9 cellular contexts compared by ENCODE assay signal in genomic region chr13:112969692-112970338, GRCh38. TPM values are rescaled to one million over a fixed set of nuclear protein-coding genes. Genes with fewer than 3 reads are reported as not detected.
DNase-seq lines count a peak whose midpoint lies in the region; ATAC-seq and TF ChIP-seq lines count a peak whose summit lies in the region.
"Had no signal": no experiment of that assay in that cellular context is flagged by ENCODE, and none has a peak within 500 bp of the region (broad histone marks: within the 10 kb centered on the region; RNA-seq: fewer than 3 reads in every experiment).

No MANE protein-coding gene starts in this region.

- DNase-seq in CD8-positive, alpha-beta T cell: no peak
- DNase-seq in MM.1S (no peak), neural progenitor cell (ENCODE audit: low spot score) (no peak), DMS114 treated with DMSO at 0.1 percent for 48 hours (lab: John Stamatoyannopoulos, UW; ENCODE audit: unreplicated experiment) (no peak), NOMO-1 (lab: John Stamatoyannopoulos, UW; ENCODE audit: unreplicated experiment in 2 of 2) (no peak), aorta (no peak)

- H3K4me1 Mint-ChIP-seq in CD8-positive, alpha-beta T cell (ENCODE audit: low read depth): peaks cover 41% of the 10 kb centered on the region
- H3K4me1 Mint-ChIP-seq in neural progenitor cell: peaks cover 18% of the 10 kb centered on the region

- no peaks in the 10 kb centered on the region for H3F3A ChIP-seq in MM.1S (ENCODE audit: insufficient read depth, low read length)
- H3F3A ChIP-seq in neural progenitor cell (ENCODE audit: low read depth): peaks cover 13% of the 10 kb centered on the region

- no peaks in the 10 kb centered on the region for H3K36me3 ChIP-seq in CD8-positive, alpha-beta T cell (ENCODE audit: insufficient read depth, low read length)
- H3K36me3 ChIP-seq in MM.1S (replicated peaks; ENCODE audit: insufficient read depth, low read length) (no peaks in the 10 kb centered on the region), ectodermal cell (ENCODE audit: control insufficient read depth, insufficient read depth, low read length) (no peaks in the 10 kb centered on the region), neural progenitor cell (no peaks in the 10 kb centered on the region), aorta (ENCODE audit: control insufficient read depth in 1 of 2, insufficient read depth in 2 of 2, low read length in 1 of 2) (no peaks in the 10 kb centered on the region)

- H3K27ac Mint-ChIP-seq in CD8-positive, alpha-beta T cell: peak overlapping the region; percentile 95
- no peak overlapping the region for H3K27ac Mint-ChIP-seq in neural progenitor cell

- WGBS in ectodermal cell, 2 experiments: 59 to 65% methylated on average over 13 of the region's 13 CpGs
- WGBS in aorta, 2 donors: 43 to 56% methylated on average over 13 of the region's 13 CpGs

- peaks cover 7% of the 10 kb centered on the region for H3K36me3 Mint-ChIP-seq in CD8-positive, alpha-beta T cell
- H3K36me3 Mint-ChIP-seq in neural progenitor cell: peaks cover 16% of the 10 kb centered on the region

- intact Hi-C loops in CD8-positive, alpha-beta T cell (cut with DNase I, micrococcal nuclease): loop anchor here (1.0 to 5.0 kb wide), 8 partner anchors 27 to 327 kb away; partner anchors contain the start of genes LAMP1 (in 2 of the 2), CUL4A (in 1 of the 2) and PCID2 (in 1 of the 2)
- intact Hi-C loops in aorta (cut with DNase I): loop anchor here in 1 of 2 donors (10.0 kb wide), 1 partner anchor 1425 kb away; no protein-coding TSS in a partner anchor

- H3K9me3 Mint-ChIP-seq in CD8-positive, alpha-beta T cell: no peaks in the 10 kb centered on the region
- peaks cover 13% of the 10 kb centered on the region for H3K9me3 Mint-ChIP-seq in neural progenitor cell

- H3K9me3 ChIP-seq in CD8-positive, alpha-beta T cell (ENCODE audit: low read length): no peaks in the 10 kb centered on the region
- H3K9me3 ChIP-seq in MM.1S (replicated peaks; ENCODE audit: insufficient read depth, low read length) (no peaks in the 10 kb centered on the region), ectodermal cell (ENCODE audit: control insufficient read depth, low read length) (no peaks in the 10 kb centered on the region), neural progenitor cell (ENCODE audit: low read depth) (no peaks in the 10 kb centered on the region), aorta (ENCODE audit: control insufficient read depth, low read length) (peaks cover 1% of the 10 kb centered on the region)

- H4K20me1 ChIP-seq in MM.1S (ENCODE audit: insufficient read depth, low read length) (no peaks in the 10 kb centered on the region), neural progenitor cell (ENCODE audit: low read depth) (peaks cover 66% of the 10 kb centered on the region)

- H3K27me3 ChIP-seq in CD8-positive, alpha-beta T cell (ENCODE audit: insufficient read depth, low read length): no peaks in the 10 kb centered on the region
- peaks cover 95% of the 10 kb centered on the region for H3K27me3 ChIP-seq in MM.1S (replicated peaks; ENCODE audit: insufficient read depth, low read length)
- peaks cover 36% of the 10 kb centered on the region for H3K27me3 ChIP-seq in ectodermal cell (ENCODE audit: control insufficient read depth, insufficient read depth, low read length, poor library complexity, severe bottlenecking)
- peaks cover 39% of the 10 kb centered on the region for H3K27me3 ChIP-seq in neural progenitor cell
- H3K27me3 ChIP-seq in aorta (ENCODE audit: control insufficient read depth in 1 of 2, insufficient read depth in 2 of 2, low read length in 1 of 2): no peaks in the 10 kb centered on the region

- peaks cover 23% of the 10 kb centered on the region for H3K4me1 ChIP-seq in CD8-positive, alpha-beta T cell (ENCODE audit: insufficient read depth, low read length)
- H3K4me1 ChIP-seq in MM.1S (ENCODE audit: low read length) (peaks cover 4% of the 10 kb centered on the region; the same call in 1 of the 2 replicates), ectodermal cell (ENCODE audit: control insufficient read depth, insufficient read depth, low read length) (no peaks in the 10 kb centered on the region), neural progenitor cell (peaks cover 13% of the 10 kb centered on the region), aorta (ENCODE audit: control insufficient read depth in 1 of 2, insufficient read depth in 2 of 2, low read length in 2 of 2) (no peaks in the 10 kb centered on the region)

- H3K27ac ChIP-seq in CD8-positive, alpha-beta T cell (ENCODE audit: low read depth, low read length): peak overlapping the region; percentile 53
- H3K27ac ChIP-seq in MM.1S (ENCODE audit: low read length): no peak overlapping the region
- no peak overlapping the region for H3K27ac ChIP-seq in ectodermal cell (ENCODE audit: insufficient read depth, low read depth, low read length, poor library complexity, severe bottlenecking)
- H3K27ac ChIP-seq in neural progenitor cell: no peak overlapping the region
- H3K27ac ChIP-seq in aorta (ENCODE audit: low read depth in 1 of 2, low read length in 2 of 2): no peak overlapping the region

- CTCF ChIA-PET in CD8-positive, alpha-beta T cell (lab: Charles Lee): interaction anchor here (1.5 to 2.1 kb wide), 3 partner anchors 14 to 59 kb away, joined by 5 to 12 read pairs (median 10); no protein-coding TSS in a partner anchor

- no peaks in the 10 kb centered on the region for H3K9me2 ChIP-seq in MM.1S (replicated peaks; ENCODE audit: insufficient read depth, low read length)

- H3K4me3 ChIP-seq in CD8-positive, alpha-beta T cell (ENCODE audit: low read depth, low read length): peak overlapping the region; percentile 66
- H3K4me3 ChIP-seq in MM.1S (ENCODE audit: low read length) (no peak overlapping the region), ectodermal cell (ENCODE audit: insufficient read depth, low read depth, low read length) (peak overlapping the region; percentile 45), neural progenitor cell (peak overlapping the region; percentile 72), aorta (ENCODE audit: low read length in 2 of 2) (no peak overlapping the region)

- TF ChIP-seq CTCF in CD8-positive, alpha-beta T cell (IDR thresholded peaks at IDR 0.05): no peak
- TF ChIP-seq CTCF in MM.1S (IDR thresholded peaks at IDR 0.05; ENCODE audit: low read length) (no peak), neural progenitor cell (IDR thresholded peaks at IDR 0.05) (no peak)

- no peak overlapping the region for H3K9ac ChIP-seq in MM.1S (ENCODE audit: low read length)
- no peak overlapping the region for H3K9ac ChIP-seq in neural progenitor cell

- H3K27me3 Mint-ChIP-seq in CD8-positive, alpha-beta T cell (ENCODE audit: low read depth): no peaks in the 10 kb centered on the region
- H3K27me3 Mint-ChIP-seq in neural progenitor cell (ENCODE audit: insufficient read depth, low read depth): peaks cover 10% of the 10 kb centered on the region

- peak overlapping the region; percentile 96 for H3K4me3 Mint-ChIP-seq in CD8-positive, alpha-beta T cell
- peak overlapping the region; percentile 89 for H3K4me3 Mint-ChIP-seq in neural progenitor cell

- H3K79me2 ChIP-seq in MM.1S (ENCODE audit: low read length): no peaks in the 10 kb centered on the region
- H3K79me2 ChIP-seq in neural progenitor cell (ENCODE audit: low read depth): peaks cover 19% of the 10 kb centered on the region

- H2AFZ ChIP-seq in MM.1S (ENCODE audit: low read length) (no peak overlapping the region), neural progenitor cell (replicated peaks) (no peak overlapping the region)

- no peak for ATAC-seq in CD8-positive, alpha-beta T cell
- ATAC-seq in GM18868 (IDR thresholded peaks at IDR 0.05; ENCODE audit: unreplicated experiment) (no peak), aorta (ENCODE audit: low FRiP score) (no peak)

- POLR2A ChIA-PET in CD8-positive, alpha-beta T cell (lab: Charles Lee): interaction anchor here (0.6 to 1.3 kb wide), 4 partner anchors 9 to 328 kb away, joined by 3 to 4 read pairs (median 3); partner anchors contain the start of gene CUL4A

- H3K4me2 ChIP-seq in MM.1S (ENCODE audit: low read depth, low read length) (peak overlapping the region; percentile 18; the same call in 1 of the 2 replicates), neural progenitor cell (peak overlapping the region; percentile 99)

RNA-seq across cellular contexts. Expression of gene MCF2L, which starts 0.8 kb away (rescaled TPM):
- total RNA-seq in CD8-positive, alpha-beta T cell: 10 to 100 TPM; 13.7 to 15.0 TPM
- polyA plus RNA-seq in ectodermal cell (2013, experiment 1 of 4): 40.0 TPM
- 57.3 TPM for polyA plus RNA-seq in ectodermal cell (2013, experiment 2 of 4)
- polyA plus RNA-seq in ectodermal cell (2013, experiment 3 of 4): 29.8 TPM
- 32.4 TPM for polyA plus RNA-seq in ectodermal cell (2013, experiment 4 of 4)
- total RNA-seq in neural progenitor cell (ENCODE audit: low replicate concordance) (40.4 and 59.2 TPM in 2 replicates), aorta (10 to 100 TPM; 49.2 to 73.3 TPM)
- polyA plus RNA-seq in aorta: 1 to 10 TPM; 3.2 to 6.0 TPM
- total RNA-seq: M059J had no signal

Comparison
In these comparisons a context has a peak if more than half of its experiments do, and no peak if none do; other contexts are left out.
1. H3K4me3 ChIP-seq: peak in CD8-positive, alpha-beta T cell (single experiment), ectodermal cell (single experiment) and neural progenitor cell (single experiment); none in MM.1S (single experiment) and aorta (0 of 2).